In genomic region chr22:37092997-37093396, GRCh38 we compare ENCODE assay signal across 30 cellular contexts. TPM values are rescaled to one million over a fixed set of nuclear protein-coding genes. Genes with fewer than 3 reads are reported as not detected.
DNase-seq lines count a peak whose midpoint lies in the region; ATAC-seq, FAIRE-seq and TF ChIP-seq lines count a peak whose summit lies in the region.
"Had no signal": no experiment of that assay in that cellular context is flagged by ENCODE, and none has a peak within 500 bp of the region (broad histone marks: within the 10 kb centered on the region; RNA-seq: fewer than 3 reads in every experiment).

No MANE protein-coding gene starts in this region.

- SMC1A ChIA-PET in GM12878 (lab: Charles Lee; ENCODE audit: uncharacterized antibody, unreplicated experiment): no interaction called here

- no peaks in the 10 kb centered on the region for H3K9me3 Mint-ChIP-seq in activated T-helper 17 cell treated with anti-CD3 and anti-CD28 coated beads, Interleukin-2, amount 50 U/mL, for 72 hours
- H3K9me3 Mint-ChIP-seq in neural crest cell: no peaks in the 10 kb centered on the region
- H3K9me3 Mint-ChIP-seq: CD14-positive monocyte; CD4-positive, CD25-positive, alpha-beta regulatory T cell; CD8-positive, alpha-beta memory T cell had no signal

- in situ Hi-C loops in GM12878 (cut with MboI): no loop called here

- H3K4me2 ChIP-seq in GM12878 (ENCODE audit: control insufficient read depth, insufficient read depth): no peak overlapping the region
- H3K4me2 ChIP-seq: BLaER1 had no signal

- no peak overlapping the region for H3K27ac Mint-ChIP-seq in activated T-helper 17 cell treated with anti-CD3 and anti-CD28 coated beads, Interleukin-2, amount 50 U/mL, for 72 hours
- peak overlapping the region; percentile 62 for H3K27ac Mint-ChIP-seq in neural crest cell (ENCODE audit: unreplicated experiment)
- H3K27ac Mint-ChIP-seq: CD14-positive monocyte; CD4-positive, CD25-positive, alpha-beta regulatory T cell; CD8-positive, alpha-beta memory T cell had no signal

- H3K4me3 ChIP-seq in GM12878 (no peak overlapping the region), coronary artery (no peak overlapping the region)
- H3K4me3 ChIP-seq: BLaER1 had no signal

- BruUV-seq in GM12878 (replicated peaks; lab: Mats Ljungman, UMichigan): no TSS peak

- TF ChIP-seq EP300 in GM12878 (IDR thresholded peaks at IDR 0.05; ENCODE audit: borderline replicate concordance in 1 of 2, control insufficient read depth in 1 of 2, low read depth in 2 of 2, low read length in 2 of 2): no peak

- RAD21 ChIA-PET in GM12878 (lab: Charles Lee; ENCODE audit: unreplicated experiment): no interaction called here

- ATAC-seq in activated T-helper 17 cell treated with anti-CD3 and anti-CD28 coated beads, Interleukin-2, amount 50 U/mL, for 72 hours (replicated peaks): no peak
- ATAC-seq in GM12878: no peak
- no peak for ATAC-seq in foreskin keratinocyte

- no peak for TF ChIP-seq RAD21 in GM12878 (IDR thresholded peaks at IDR 0.05; ENCODE audit: insufficient read depth, low read depth, low read length)

- TF ChIP-seq CTCF in GM12878 (IDR thresholded peaks at IDR 0.05 in 2 of 3, conservative IDR thresholded peaks at IDR 0.05 in 1 of 3; ENCODE audit: control insufficient read depth in 2 of 3, extremely low read depth in 1 of 3, insufficient read depth in 1 of 3, low read depth in 3 of 3, low read length in 3 of 3): no peak
- no peak for TF ChIP-seq CTCF in neural crest cell (conservative IDR thresholded peaks at IDR 0.05)
- no peak for TF ChIP-seq CTCF in foreskin keratinocyte (conservative IDR thresholded peaks at IDR 0.05)
- no peak for TF ChIP-seq CTCF in coronary artery (IDR thresholded peaks at IDR 0.05)

- peaks cover 41% of the 10 kb centered on the region for H3K4me1 Mint-ChIP-seq in activated T-helper 17 cell treated with anti-CD3 and anti-CD28 coated beads, Interleukin-2, amount 50 U/mL, for 72 hours
- peaks cover 4% of the 10 kb centered on the region for H3K4me1 Mint-ChIP-seq in neural crest cell
- H3K4me1 Mint-ChIP-seq: CD14-positive monocyte had no signal

- H3K36me3 Mint-ChIP-seq in activated T-helper 17 cell treated with anti-CD3 and anti-CD28 coated beads, Interleukin-2, amount 50 U/mL, for 72 hours (ENCODE audit: low read depth): peaks cover 40% of the 10 kb centered on the region
- H3K36me3 Mint-ChIP-seq in neural crest cell (ENCODE audit: low read depth): no peaks in the 10 kb centered on the region
- H3K36me3 Mint-ChIP-seq: CD14-positive monocyte; CD4-positive, alpha-beta memory T cell; CD4-positive, CD25-positive, alpha-beta regulatory T cell had no signal

- no peak for FAIRE-seq in GM12878 (lab: Jason Lieb, UNC)
- FAIRE-seq: A204.1, GM12891, GM19239 had no signal

- H3K9me3 ChIP-seq in GM12878 (replicated peaks; ENCODE audit: control insufficient read depth, insufficient read depth, low read length): no peaks in the 10 kb centered on the region
- H3K9me3 ChIP-seq: BE2C, BLaER1 had no signal

- H3K27me3 ChIP-seq in GM12878 (replicated peaks in 1 of 2; ENCODE audit: control insufficient read depth in 2 of 2, insufficient read depth in 2 of 2, low read length in 1 of 2): peaks cover 1 to 5% of the 10 kb centered on the region in 2 experiments; a peak in 3 of 4 replicates
- H3K27me3 ChIP-seq in foreskin keratinocyte: peaks cover 28% of the 10 kb centered on the region
- H3K27me3 ChIP-seq: BE2C, BLaER1 had no signal

- no peak overlapping the region for H3K9ac ChIP-seq in GM12878 (ENCODE audit: control insufficient read depth, insufficient read depth, low read length)
- H3K9ac ChIP-seq: BLaER1 had no signal

- POLR2A ChIA-PET in GM12878 (lab: Charles Lee): interaction anchor here (0.7 kb wide), 1 partner anchor 69 kb away, joined by 3 read pairs; no protein-coding TSS in a partner anchor

- CTCF ChIA-PET in GM12878 (lab: Yijun Ruan, JAX): interaction anchor here (0.6 to 1.7 kb wide), 3 partner anchors 16 to 73 kb away, joined by 3 to 4 read pairs (median 3); no protein-coding TSS in a partner anchor

- no peaks in the 10 kb centered on the region for H4K20me1 ChIP-seq in GM12878 (ENCODE audit: control insufficient read depth, insufficient read depth)
- H4K20me1 ChIP-seq: BLaER1 had no signal

- H3K27ac ChIP-seq in GM12878 (ENCODE audit: control insufficient read depth, insufficient read depth): no peak overlapping the region
- H3K27ac ChIP-seq in foreskin keratinocyte: no peak overlapping the region
- H3K27ac ChIP-seq in coronary artery: no peak overlapping the region
- H3K27ac ChIP-seq: BLaER1 had no signal

- H3K27me3 Mint-ChIP-seq in activated T-helper 17 cell treated with anti-CD3 and anti-CD28 coated beads, Interleukin-2, amount 50 U/mL, for 72 hours: no peaks in the 10 kb centered on the region
- H3K27me3 Mint-ChIP-seq in neural crest cell (ENCODE audit: low read depth): peaks cover 43% of the 10 kb centered on the region
- H3K27me3 Mint-ChIP-seq: CD4-positive, CD25-positive, alpha-beta regulatory T cell had no signal

- peak overlapping the region; percentile 72 for H3K4me3 Mint-ChIP-seq in activated T-helper 17 cell treated with anti-CD3 and anti-CD28 coated beads, Interleukin-2, amount 50 U/mL, for 72 hours
- no peak overlapping the region for H3K4me3 Mint-ChIP-seq in neural crest cell
- H3K4me3 Mint-ChIP-seq: CD14-positive monocyte; CD4-positive, alpha-beta memory T cell; CD4-positive, CD25-positive, alpha-beta regulatory T cell; CD8-positive, alpha-beta memory T cell had no signal

- TF ChIP-seq POLR2A in GM12878 (IDR thresholded peaks at IDR 0.05; ENCODE audit: low read depth, low read length): no peak

- H3K36me3 ChIP-seq in GM12878 (ENCODE audit: control insufficient read depth in 2 of 2, insufficient read depth in 2 of 2, low read length in 1 of 2): no peaks in the 10 kb centered on the region
- H3K36me3 ChIP-seq: BE2C, BLaER1 had no signal

- H3K79me2 ChIP-seq in GM12878 (ENCODE audit: control insufficient read depth, insufficient read depth, low read length): no peaks in the 10 kb centered on the region

- H3K4me1 ChIP-seq in GM12878 (ENCODE audit: control insufficient read depth, insufficient read depth, low read length) (peaks cover 4% of the 10 kb centered on the region), foreskin keratinocyte (no peaks in the 10 kb centered on the region)
- H3K4me1 ChIP-seq: BE2C, BLaER1 had no signal

- intact Hi-C loops in GM12878 (cut with micrococcal nuclease; ENCODE audit: unreplicated experiment): no loop called here

- WGBS in GM12878 (ENCODE audit: insufficient coverage, insufficient replicate concordance, low lambda C conversion rate, missing lambda C conversion rate): 14% methylated on average over 6 of the region's 6 CpGs

- no peak overlapping the region for H2AFZ ChIP-seq in GM12878 (ENCODE audit: control insufficient read depth, low read depth, low read length)

- DNase-seq in GM12878 (ENCODE audit: low read depth, low spot score) (no peak), neural crest cell (ENCODE audit: low read depth, low spot score) (no peak), foreskin keratinocyte (no peak), coronary artery (ENCODE audit: low spot score) (no peak)
- no peak for DNase-seq in stimulated activated CD4-positive, alpha-beta T cell treated with anti-CD3 and anti-CD28 coated beads, Interleukin-15, amount 100 ng/mL, for 24 hours
- DNase-seq: 8988T; ACHN; BE2C; C1 segment of cervical spinal cord; CD4-positive, alpha-beta memory T cell; CD4-positive, CD25-positive, alpha-beta regulatory T cell; CD8-positive, alpha-beta memory T cell; COR-L47; DMS 273 treated with DMSO at 0.1 percent for 48 hours; DMS153; DMS53; DMS79; DND-41; EL; GDM1 had no signal

RNA-seq across cellular contexts. Expression of gene TMPRSS6, which starts 16.5 kb away (rescaled TPM):
- total RNA-seq in activated T-helper 17 cell treated with anti-CD3 and anti-CD28 coated beads, Interleukin-2, amount 50 U/mL, for 72 hours: 100 to 1,000 TPM in 1 of 2 donors, 10 to 100 TPM in 1; 86.6 to 343 TPM
- total RNA-seq in GM12878 (2013; cell fraction: nucleolus; rRNA removed): 4.0 TPM in 2 replicates
- 0.06 TPM in 1 of 2 replicates, not detected in the other for total RNA-seq in GM12878 (2014; rRNA removed)
- not detected in 2 replicates for total RNA-seq in GM12878 (2014; rRNA removed; fragmentation: Illumina TruSeq; extraction: Trizol)
- 0.19 and 0.31 TPM in 2 replicates for total RNA-seq in GM12878 (2021)
- 0.21 TPM for polyA plus RNA-seq in GM12878 (2011; ENCODE audit: low read depth)
- polyA plus RNA-seq in GM12878 (2011; rRNA removed): 0.55 and 0.69 TPM in 2 replicates
- polyA plus RNA-seq in GM12878 (2011; cell fraction: cytosol; rRNA removed): 0.82 and 1.3 TPM in 2 replicates
- 3.8 and 6.0 TPM in 2 replicates for polyA plus RNA-seq in GM12878 (2011; cell fraction: nucleus; rRNA removed)
- polyA plus RNA-seq in GM12878 (2012): 0.57 and 1.00 TPM in 2 replicates
- not detected in 2 replicates for polyA plus RNA-seq in GM12878 (2014; fragmentation: Illumina TruSeq; extraction: Trizol)
- not detected for polyA plus RNA-seq in GM12878 (2014; fragmentation: Nextera tagmentation; extraction: Ambion mirVana)
- 0.03 TPM in 1 of 2 replicates, not detected in the other for polyA plus RNA-seq in GM12878 (2014; rRNA removed)
- under 1 TPM in 1 of 2 experiments, not detected in 1; 0.07 TPM for polyA plus RNA-seq in GM12878 (2016; fragmentation: Nextera tagmentation; extraction: Ambion mirVana)
- 0.82 and 1.1 TPM in 2 replicates for polyA minus RNA-seq in GM12878 (2011; rRNA and poly(A)+ RNA removed)
- polyA minus RNA-seq in GM12878 (2011; cell fraction: cytosol; rRNA and poly(A)+ RNA removed): 0.31 TPM in 1 of 2 replicates, not detected in the other
- polyA minus RNA-seq in GM12878 (2011; cell fraction: nucleus; rRNA and poly(A)+ RNA removed): 1.8 TPM in 2 replicates
- not detected in 2 replicates for total RNA-seq in neural crest cell
- not detected in 2 replicates for total RNA-seq in foreskin keratinocyte
- polyA plus RNA-seq in foreskin keratinocyte: not detected in 2 replicates
- total RNA-seq: A673, Daoy, G401 had no signal
- polyA plus RNA-seq: AG04450; CD14-positive monocyte; CD4-positive, alpha-beta memory T cell had no signal

RNA-seq across cellular contexts. Expression of gene KCTD17, which starts 41.5 kb away (rescaled TPM):
- 10 to 100 TPM; 39.4 to 41.9 TPM for total RNA-seq in activated T-helper 17 cell treated with anti-CD3 and anti-CD28 coated beads, Interleukin-2, amount 50 U/mL, for 72 hours
- total RNA-seq in GM12878 (2013; cell fraction: nucleolus; rRNA removed): 8.3 and 13.5 TPM in 2 replicates
- total RNA-seq in GM12878 (2014; rRNA removed) (10.4 and 11.8 TPM in 2 replicates), GM12878 (2014; rRNA removed; fragmentation: Illumina TruSeq; extraction: Trizol) (5.2 and 6.4 TPM in 2 replicates), GM12878 (2021) (16.8 and 18.4 TPM in 2 replicates), neural crest cell (85.7 and 95.8 TPM in 2 replicates), foreskin keratinocyte (19.6 and 24.7 TPM in 2 replicates)
- polyA plus RNA-seq in GM12878 (2011; ENCODE audit: low read depth): 6.1 TPM
- polyA plus RNA-seq in GM12878 (2011; rRNA removed) (7.6 and 13.0 TPM in 2 replicates), GM12878 (2014; fragmentation: Illumina TruSeq; extraction: Trizol) (2.1 and 7.2 TPM in 2 replicates), GM12878 (2014; fragmentation: Nextera tagmentation; extraction: Ambion mirVana) (under 1 TPM in 1 of 2 experiments, not detected in 1; 0.16 TPM), GM12878 (2014; rRNA removed) (9.1 and 13.3 TPM in 2 replicates), GM12878 (2016; fragmentation: Nextera tagmentation; extraction: Ambion mirVana) (10 to 100 TPM; 10.1 to 10.9 TPM), foreskin keratinocyte (22.8 and 25.9 TPM in 2 replicates)
- 12.7 and 18.2 TPM in 2 replicates for polyA plus RNA-seq in GM12878 (2011; cell fraction: cytosol; rRNA removed)
- 53.0 and 66.8 TPM in 2 replicates for polyA plus RNA-seq in GM12878 (2011; cell fraction: nucleus; rRNA removed)
- polyA plus RNA-seq in GM12878 (2012): 7.0 and 7.7 TPM in 2 replicates
- 11.2 and 14.5 TPM in 2 replicates for polyA minus RNA-seq in GM12878 (2011; rRNA and poly(A)+ RNA removed)
- polyA minus RNA-seq in GM12878 (2011; cell fraction: cytosol; rRNA and poly(A)+ RNA removed): 4.9 and 7.0 TPM in 2 replicates
- polyA minus RNA-seq in GM12878 (2011; cell fraction: nucleus; rRNA and poly(A)+ RNA removed): 8.1 and 15.6 TPM in 2 replicates

RNA-seq across cellular contexts. Expression of gene IL2RB, which starts 56.7 kb away (rescaled TPM):
- 100 to 1,000 TPM; 425 to 498 TPM for total RNA-seq in activated T-helper 17 cell treated with anti-CD3 and anti-CD28 coated beads, Interleukin-2, amount 50 U/mL, for 72 hours
- total RNA-seq in GM12878 (2013; cell fraction: nucleolus; rRNA removed): 55.9 and 64.1 TPM in 2 replicates
- total RNA-seq in GM12878 (2014; rRNA removed) (12.4 and 14.8 TPM in 2 replicates), GM12878 (2014; rRNA removed; fragmentation: Illumina TruSeq; extraction: Trizol) (11.7 and 14.3 TPM in 2 replicates), GM12878 (2021) (86.8 and 91.9 TPM in 2 replicates), neural crest cell (0.50 and 0.56 TPM in 2 replicates), foreskin keratinocyte (0.04 and 0.10 TPM in 2 replicates)
- 28.0 TPM for polyA plus RNA-seq in GM12878 (2011; ENCODE audit: low read depth)
- polyA plus RNA-seq in GM12878 (2011; rRNA removed) (27.7 and 91.9 TPM in 2 replicates), GM12878 (2014; fragmentation: Illumina TruSeq; extraction: Trizol) (24.3 and 56.0 TPM in 2 replicates), GM12878 (2014; fragmentation: Nextera tagmentation; extraction: Ambion mirVana) (10 to 100 TPM; 10.2 TPM), GM12878 (2014; rRNA removed) (46.1 and 56.0 TPM in 2 replicates), GM12878 (2016; fragmentation: Nextera tagmentation; extraction: Ambion mirVana) (100 to 1,000 TPM; 119 to 120 TPM), foreskin keratinocyte (0.06 and 0.10 TPM in 2 replicates)
- polyA plus RNA-seq in GM12878 (2011; cell fraction: cytosol; rRNA removed): 89.5 and 131 TPM in 2 replicates
- 145 TPM in 2 replicates for polyA plus RNA-seq in GM12878 (2011; cell fraction: nucleus; rRNA removed)
- 50.5 and 64.7 TPM in 2 replicates for polyA plus RNA-seq in GM12878 (2012)
- polyA minus RNA-seq in GM12878 (2011; rRNA and poly(A)+ RNA removed): 34.5 and 58.6 TPM in 2 replicates
- polyA minus RNA-seq in GM12878 (2011; cell fraction: cytosol; rRNA and poly(A)+ RNA removed): 47.5 and 49.2 TPM in 2 replicates
- 19.7 and 32.2 TPM in 2 replicates for polyA minus RNA-seq in GM12878 (2011; cell fraction: nucleus; rRNA and poly(A)+ RNA removed)
- total RNA-seq: Daoy, G401 had no signal

Comparison
In these comparisons a context has a peak if more than half of its experiments do, and no peak if none do; other contexts are left out.
1. RNA of gene TMPRSS6, which starts 16.5 kb away (total RNA-seq): 86.6 to 343 TPM in activated T-helper 17 cell treated with anti-CD3 and anti-CD28 coated beads, Interleukin-2, amount 50 U/mL, for 72 hours; 0.06 to 4.0 TPM in GM12878, not detected in neural crest cell and not detected in foreskin keratinocyte; every median in the first group is over 10 times any median in the second.